Comparison of ENCODE assay signal across 8 cellular contexts in the genomic region with DNA sequence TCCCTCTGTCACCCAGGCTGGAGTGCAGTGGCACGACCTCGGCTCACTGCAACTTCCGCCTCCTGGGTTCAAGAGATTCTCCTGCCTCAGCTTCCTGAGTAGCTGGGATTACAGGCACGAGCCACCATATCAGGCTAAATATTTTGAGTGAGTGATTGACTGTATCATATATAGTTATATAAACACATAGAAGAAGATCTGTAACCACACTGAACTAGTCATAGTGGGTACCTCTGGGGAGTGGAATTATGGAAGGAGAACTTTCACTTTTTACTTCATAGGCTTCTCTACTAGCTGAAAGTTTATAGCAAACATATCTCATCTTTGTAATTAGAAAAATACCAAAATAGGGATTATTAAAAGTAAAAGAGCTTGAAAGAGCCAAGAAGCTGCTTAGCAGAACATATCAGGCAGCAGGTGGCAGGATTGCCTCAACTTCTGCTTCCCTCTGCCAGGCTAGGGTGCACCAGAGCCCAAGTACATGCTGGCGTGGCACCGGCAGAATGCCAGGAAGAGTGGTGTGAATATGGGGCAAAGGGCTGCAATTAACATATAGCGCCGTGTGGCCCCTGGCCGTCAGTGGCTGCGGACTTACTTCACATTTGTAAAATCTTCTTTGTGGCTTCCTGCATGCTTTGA.
A peak's percentile ranks its signal among the peaks of the same experiment; 100 is the strongest.
DNase-seq lines count a peak whose midpoint lies in the region; TF ChIP-seq lines count a peak whose summit lies in the region.

No MANE protein-coding gene starts in this region.

- H3K4me3 ChIP-seq in foreskin fibroblast (ENCODE audit: low read depth in 1 of 2, low read length in 2 of 2): no peak overlapping the region

- no peaks in the 10 kb centered on the region for H3K36me3 Mint-ChIP-seq in activated T-cell treated with anti-CD3 and anti-CD28 coated beads, Interleukin-2, amount 50 U/mL, for 24 hours (ENCODE audit: low read depth)

- peak; percentile 70 for DNase-seq in DMS 273 (lab: John Stamatoyannopoulos, UW; ENCODE audit: unreplicated experiment)
- DNase-seq in DMS 273 treated with DMSO at 0.1 percent for 48 hours (lab: John Stamatoyannopoulos, UW): no peak
- DNase-seq in NCI-H524 treated with DMSO at 0.1 percent for 48 hours (lab: John Stamatoyannopoulos, UW): peak; percentile 1
- DNase-seq in activated T-cell treated with anti-CD3 and anti-CD28 coated beads, Interleukin-2, amount 50 U/mL, for 24 hours: peak; percentile 68
- peak; percentile 9 to 47 for DNase-seq in foreskin fibroblast
- DNase-seq in stimulated activated CD4-positive, alpha-beta T cell treated with anti-CD3 and anti-CD28 coated beads, Interleukin-15, amount 100 ng/mL, for 1 hour (ENCODE audit: low read depth in 1 of 2, low spot score in 1 of 2): peak; percentile 20 to 34
- DNase-seq in hippocampal formation (lab: John Stamatoyannopoulos, UW): no peak
- no peak for DNase-seq in EL

- H3K9me3 Mint-ChIP-seq in activated T-cell treated with anti-CD3 and anti-CD28 coated beads, Interleukin-2, amount 50 U/mL, for 24 hours: no peaks in the 10 kb centered on the region

- TF ChIP-seq CTCF in foreskin fibroblast (IDR thresholded peaks at IDR 0.05; ENCODE audit: low read depth, low read length): peak; percentile 14

- peak overlapping the region; percentile 42 for H3K4me3 Mint-ChIP-seq in activated T-cell treated with anti-CD3 and anti-CD28 coated beads, Interleukin-2, amount 50 U/mL, for 24 hours

- peak overlapping the region; percentile 72 for H3K27ac Mint-ChIP-seq in activated T-cell treated with anti-CD3 and anti-CD28 coated beads, Interleukin-2, amount 50 U/mL, for 24 hours

- H3K4me1 Mint-ChIP-seq in activated T-cell treated with anti-CD3 and anti-CD28 coated beads, Interleukin-2, amount 50 U/mL, for 24 hours (ENCODE audit: low read depth): peaks cover 44% of the 10 kb centered on the region

- H3K27me3 Mint-ChIP-seq in activated T-cell treated with anti-CD3 and anti-CD28 coated beads, Interleukin-2, amount 50 U/mL, for 24 hours: peaks cover 9% of the 10 kb centered on the region

Comparison
In these comparisons a context has a peak if more than half of its experiments do, and no peak if none do; other contexts are left out.
1. DNase-seq: peak in DMS 273 (single experiment), NCI-H524 treated with DMSO at 0.1 percent for 48 hours (single experiment), activated T-cell treated with anti-CD3 and anti-CD28 coated beads, Interleukin-2, amount 50 U/mL, for 24 hours (single experiment), foreskin fibroblast (2 of 2) and stimulated activated CD4-positive, alpha-beta T cell treated with anti-CD3 and anti-CD28 coated beads, Interleukin-15, amount 100 ng/mL, for 1 hour (2 of 2); none in DMS 273 treated with DMSO at 0.1 percent for 48 hours (single experiment), hippocampal formation (0 of 2) and EL (single experiment).